10 cellular contexts compared by ENCODE assay signal in the genomic region with DNA sequence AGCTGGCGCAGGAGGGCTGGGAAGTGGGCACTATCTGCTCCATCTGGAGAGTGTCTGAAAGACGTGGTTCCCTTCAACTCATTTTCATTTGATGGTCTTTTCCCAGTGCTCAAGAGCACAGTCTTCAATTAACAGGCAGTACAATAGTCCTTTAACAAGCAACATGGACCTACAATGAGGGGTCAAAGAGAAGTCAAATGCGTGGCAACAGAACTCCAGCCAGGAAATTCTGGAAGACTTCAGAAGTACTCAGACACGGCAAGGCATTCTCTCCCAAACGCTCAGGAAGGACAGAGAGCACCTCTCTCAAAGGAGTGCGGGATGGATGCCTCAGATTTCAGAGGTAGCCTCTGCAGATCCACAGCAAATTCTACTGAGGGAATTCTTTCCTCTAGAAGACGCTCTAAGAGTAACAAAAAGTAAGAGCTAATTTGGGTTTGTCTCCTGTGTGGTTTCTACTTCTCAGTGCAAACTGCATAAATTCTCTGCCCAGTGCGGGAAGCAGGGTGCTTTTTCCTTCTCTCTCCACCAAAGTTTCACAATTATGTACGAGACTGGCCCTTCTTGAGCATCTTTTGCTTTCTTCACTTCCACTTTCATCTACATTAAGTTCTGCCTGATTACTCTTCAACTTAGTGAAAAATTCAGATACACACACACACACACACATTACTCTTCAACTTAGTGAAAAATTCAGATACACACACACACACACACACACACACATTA. TPM values are rescaled to one million over a fixed set of nuclear protein-coding genes. Genes with fewer than 3 reads are reported as not detected.
DNase-seq lines count a peak whose midpoint lies in the region; ATAC-seq, FAIRE-seq and TF ChIP-seq lines count a peak whose summit lies in the region.
"Had no signal": no experiment of that assay in that cellular context is flagged by ENCODE, and none has a peak within 500 bp of the region (broad histone marks: within the 10 kb centered on the region; RNA-seq: fewer than 3 reads in every experiment).

No MANE protein-coding gene starts in this region.

- BruUV-seq in HepG2 (replicated peaks; lab: Mats Ljungman, UMichigan): no TSS peak

- TF ChIP-seq POLR2A in HepG2 (IDR thresholded peaks at IDR 0.05; ENCODE audit: insufficient read depth in 1 of 2, low read depth in 2 of 2, low read length in 2 of 2) (no peak), right lobe of liver (IDR thresholded peaks at IDR 0.05) (no peak)

- WGBS in HepG2 (ENCODE audit: low lambda C conversion rate): 95% methylated on average over 9 of the region's 9 CpGs
- 64% methylated on average over 5 of the region's 9 CpGs for WGBS in right lobe of liver (ENCODE audit: insufficient coverage, low coverage, low lambda C conversion rate, missing lambda C conversion rate)

- no peak for ATAC-seq in HepG2
- ATAC-seq in right lobe of liver: no peak
- ATAC-seq in HG03139 (IDR thresholded peaks at IDR 0.05; ENCODE audit: unreplicated experiment): peak; percentile 69
- ATAC-seq: left lung had no signal

- DNase-seq in HepG2 (ENCODE audit: low spot score) (no peak), right lobe of liver (no peak), chondrocyte (ENCODE audit: low spot score) (no peak), iPS-NIHi7 (ENCODE audit: extremely low spot score) (no peak), NCI-H128 (lab: John Stamatoyannopoulos, UW; ENCODE audit: unreplicated experiment) (no peak), H4 (ENCODE audit: low spot score) (no peak), AG08395 (ENCODE audit: low spot score) (no peak)
- DNase-seq: left lung had no signal

- H3K36me3 Mint-ChIP-seq in chondrocyte (ENCODE audit: low read depth): peaks cover 5% of the 10 kb centered on the region

- H3K79me2 ChIP-seq in HepG2 (ENCODE audit: insufficient read depth, low read length): peaks cover 42% of the 10 kb centered on the region

- peak overlapping the region; percentile 10; the same call in 1 of the 2 replicates for H3K9ac ChIP-seq in HepG2 (ENCODE audit: insufficient read depth, low read depth, low read length)

- no peak overlapping the region for H3K4me3 ChIP-seq in HepG2 (replicated peaks in 1 of 3; ENCODE audit: insufficient read depth in 1 of 3, low read depth in 2 of 3, low read length in 3 of 3)
- H3K4me3 ChIP-seq in right lobe of liver: no peak overlapping the region
- H3K4me3 ChIP-seq: left lung had no signal

- no peak for TF ChIP-seq RAD21 in HepG2 (CRISPR knock-in tag; IDR thresholded peaks at IDR 0.05)

- no peaks in the 10 kb centered on the region for H3K9me3 ChIP-seq in HepG2 (ENCODE audit: low read length)
- H3K9me3 ChIP-seq in right lobe of liver: no peaks in the 10 kb centered on the region
- H3K9me3 ChIP-seq: left lung had no signal

- H4K20me1 ChIP-seq in HepG2 (ENCODE audit: insufficient read depth, low read length): no peaks in the 10 kb centered on the region

- no peak overlapping the region for H2AFZ ChIP-seq in HepG2 (ENCODE audit: low read length)

- TF ChIP-seq CTCF in HepG2 (CRISPR knock-in tag; IDR thresholded peaks at IDR 0.05) (no peak), right lobe of liver (IDR thresholded peaks at IDR 0.05) (no peak), chondrocyte (IDR thresholded peaks at IDR 0.05) (no peak)

- FAIRE-seq in HepG2 (lab: Jason Lieb, UNC): no peak

- H3K4me2 ChIP-seq in HepG2 (ENCODE audit: low read depth, low read length): peak overlapping the region; percentile 5; the same call in 1 of the 2 replicates

- peaks cover 81% of the 10 kb centered on the region for H3K4me1 Mint-ChIP-seq in chondrocyte (ENCODE audit: low read depth)

- H3K4me1 ChIP-seq in HepG2 (ENCODE audit: insufficient read depth, low read length) (peaks cover 90% of the 10 kb centered on the region), right lobe of liver (no peaks in the 10 kb centered on the region)

- no peak overlapping the region for H3K4me3 Mint-ChIP-seq in chondrocyte (ENCODE audit: unreplicated experiment)

- no peaks in the 10 kb centered on the region for H3K9me3 Mint-ChIP-seq in chondrocyte (ENCODE audit: low read depth)
- H3K9me3 Mint-ChIP-seq: brain had no signal

- in situ Hi-C loops in HepG2 (cut with HindIII; ENCODE audit: extremely low pct_ligation_motif_present, low pct_unique_long_range_greater_than_20kb): no loop called here

- POLR2A ChIA-PET in HepG2 (lab: Yijun Ruan, JAX): interaction anchor here (1.4 to 2.7 kb wide), 3 partner anchors 10 to 54 kb away, joined by 4 to 9 read pairs (median 7); no protein-coding TSS in a partner anchor

- intact Hi-C loops in HepG2 (cut with micrococcal nuclease; ENCODE audit: unreplicated experiment): no loop called here
- intact Hi-C loops in right lobe of liver (cut with DNase I): no loop called here

- CTCF ChIA-PET in HepG2 (lab: Yijun Ruan, JAX; ENCODE audit: low intra/inter-chr PET ratio, low total read pairs): no interaction called here

- peaks cover 0 to 4% of the 10 kb centered on the region in 2 experiments; a peak in 3 of 5 replicates for H3K36me3 ChIP-seq in HepG2 (replicated peaks in 1 of 2; ENCODE audit: control insufficient read depth in 1 of 2, insufficient read depth in 2 of 2, low read length in 2 of 2)
- no peaks in the 10 kb centered on the region for H3K36me3 ChIP-seq in right lobe of liver
- H3K36me3 ChIP-seq: left lung had no signal

- H3K27ac ChIP-seq in HepG2 (ENCODE audit: extremely low read length, insufficient read depth, low read length): peak overlapping the region; percentile 48
- H3K27ac ChIP-seq in right lobe of liver: no peak overlapping the region

- H3K27me3 ChIP-seq in HepG2 (ENCODE audit: control insufficient read depth in 1 of 2, insufficient read depth in 2 of 2, low read length in 2 of 2): no peaks in the 10 kb centered on the region
- H3K27me3 ChIP-seq in right lobe of liver: no peaks in the 10 kb centered on the region
- H3K27me3 ChIP-seq: left lung had no signal

- TF ChIP-seq EP300 in HepG2 (IDR thresholded peaks at IDR 0.05; ENCODE audit: low read depth in 2 of 2, low read length in 2 of 2): no peak
- TF ChIP-seq EP300 in HepG2 (CRISPR knock-in tag; IDR thresholded peaks at IDR 0.05; ENCODE audit: borderline replicate concordance): no peak

- H3K27ac Mint-ChIP-seq in chondrocyte (ENCODE audit: unreplicated experiment): peak overlapping the region; percentile 52

- no peaks in the 10 kb centered on the region for H3K27me3 Mint-ChIP-seq in chondrocyte (ENCODE audit: low read depth)
- H3K27me3 Mint-ChIP-seq: brain had no signal

RNA-seq across cellular contexts. Expression of gene LHFPL2, which starts 56.4 kb away (rescaled TPM):
- total RNA-seq in HepG2 (2016; rRNA removed; fragmentation: Illumina TruSeq; extraction: Trizol): 20.0 TPM in 2 replicates
- total RNA-seq in HepG2 (2016; cell fraction: cytosol; rRNA removed; fragmentation: Illumina TruSeq; extraction: Trizol; ENCODE audit: low read depth): 9.3 and 10.4 TPM in 2 replicates
- 18.6 and 20.5 TPM in 2 replicates for total RNA-seq in HepG2 (2016; cell fraction: insoluble cytoplasmic fraction; rRNA removed; fragmentation: Illumina TruSeq; extraction: Trizol)
- total RNA-seq in HepG2 (2016; cell fraction: membrane; rRNA removed; fragmentation: Illumina TruSeq; extraction: Trizol): 15.5 and 16.5 TPM in 2 replicates
- 29.5 and 30.3 TPM in 2 replicates for total RNA-seq in HepG2 (2016; cell fraction: nucleus; rRNA removed; fragmentation: Illumina TruSeq; extraction: Trizol)
- 6.0 and 6.3 TPM in 2 replicates for polyA plus RNA-seq in HepG2 (2011; rRNA removed)
- 4.6 and 6.5 TPM in 2 replicates for polyA plus RNA-seq in HepG2 (2011; cell fraction: cytosol; rRNA removed)
- polyA plus RNA-seq in HepG2 (2011; cell fraction: nucleus; rRNA removed): 8.6 and 9.9 TPM in 2 replicates
- 9.2 and 12.5 TPM in 2 replicates for polyA plus RNA-seq in HepG2 (2012)
- polyA plus RNA-seq in HepG2 (2016; cell fraction: cytosol; fragmentation: Illumina TruSeq; extraction: Trizol; ENCODE audit: low read depth): 1.4 and 1.7 TPM in 2 replicates
- 12.6 and 13.6 TPM in 2 replicates for polyA plus RNA-seq in HepG2 (2016; cell fraction: insoluble cytoplasmic fraction; fragmentation: Illumina TruSeq; extraction: Trizol; ENCODE audit: low read depth)
- 5.8 and 5.9 TPM in 2 replicates for polyA plus RNA-seq in HepG2 (2016; cell fraction: membrane; fragmentation: Illumina TruSeq; extraction: Trizol; ENCODE audit: low read depth)
- 26.4 and 29.4 TPM in 2 replicates for polyA plus RNA-seq in HepG2 (2016; cell fraction: nucleus; fragmentation: Illumina TruSeq; extraction: Trizol; ENCODE audit: insufficient read depth, low read depth)
- polyA minus RNA-seq in HepG2 (2011; rRNA and poly(A)+ RNA removed; ENCODE audit: low replicate concordance): 9.6 and 24.5 TPM in 2 replicates
- polyA minus RNA-seq in HepG2 (2011; cell fraction: cytosol; rRNA and poly(A)+ RNA removed): 13.1 and 14.4 TPM in 2 replicates
- 23.7 and 26.4 TPM in 2 replicates for polyA minus RNA-seq in HepG2 (2011; cell fraction: nucleus; rRNA and poly(A)+ RNA removed)
- 10 to 100 TPM in 1 of 6 experiments, 1 to 10 TPM in 5; 2.6 to 11.8 (median 4.3) TPM for total RNA-seq in right lobe of liver
- total RNA-seq in chondrocyte: 45.4 to 49.6 TPM (median 49.4 TPM) in 3 replicates
- total RNA-seq in H4 (2014; rRNA removed; shearing (Covaris generic)): 22.2 and 24.6 TPM in 2 replicates
